ENCODE assay signal across 19 cellular contexts in the genomic region with DNA sequence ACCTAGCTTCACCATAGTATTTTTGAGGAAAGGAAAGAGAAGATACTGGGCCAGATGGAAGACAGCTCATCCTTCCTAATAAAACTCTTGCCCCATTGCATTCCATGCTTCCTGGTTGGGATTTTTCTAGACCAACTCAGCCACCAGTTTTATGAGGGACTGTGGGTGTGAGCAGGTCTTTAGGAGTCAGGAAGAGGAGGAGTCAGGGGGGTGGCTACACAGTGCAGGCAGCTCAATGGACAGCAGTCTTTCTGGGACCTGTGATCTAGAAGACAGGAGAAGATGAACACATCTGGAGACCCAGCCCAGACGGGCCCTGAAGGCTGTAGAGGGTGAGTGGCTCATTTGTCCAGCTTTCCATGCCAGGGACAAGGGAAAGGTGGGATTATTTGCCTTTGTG. TPM values are rescaled to one million over a fixed set of nuclear protein-coding genes. Genes with fewer than 3 reads are reported as not detected.
A peak's percentile ranks its signal among the peaks of the same experiment; 100 is the strongest.
DNase-seq lines count a peak whose midpoint lies in the region; ATAC-seq and TF ChIP-seq lines count a peak whose summit lies in the region.
"Had no signal": no experiment of that assay in that cellular context is flagged by ENCODE, and none has a peak within 500 bp of the region (broad histone marks: within the 10 kb centered on the region; RNA-seq: fewer than 3 reads in every experiment).

A gene with protein sequence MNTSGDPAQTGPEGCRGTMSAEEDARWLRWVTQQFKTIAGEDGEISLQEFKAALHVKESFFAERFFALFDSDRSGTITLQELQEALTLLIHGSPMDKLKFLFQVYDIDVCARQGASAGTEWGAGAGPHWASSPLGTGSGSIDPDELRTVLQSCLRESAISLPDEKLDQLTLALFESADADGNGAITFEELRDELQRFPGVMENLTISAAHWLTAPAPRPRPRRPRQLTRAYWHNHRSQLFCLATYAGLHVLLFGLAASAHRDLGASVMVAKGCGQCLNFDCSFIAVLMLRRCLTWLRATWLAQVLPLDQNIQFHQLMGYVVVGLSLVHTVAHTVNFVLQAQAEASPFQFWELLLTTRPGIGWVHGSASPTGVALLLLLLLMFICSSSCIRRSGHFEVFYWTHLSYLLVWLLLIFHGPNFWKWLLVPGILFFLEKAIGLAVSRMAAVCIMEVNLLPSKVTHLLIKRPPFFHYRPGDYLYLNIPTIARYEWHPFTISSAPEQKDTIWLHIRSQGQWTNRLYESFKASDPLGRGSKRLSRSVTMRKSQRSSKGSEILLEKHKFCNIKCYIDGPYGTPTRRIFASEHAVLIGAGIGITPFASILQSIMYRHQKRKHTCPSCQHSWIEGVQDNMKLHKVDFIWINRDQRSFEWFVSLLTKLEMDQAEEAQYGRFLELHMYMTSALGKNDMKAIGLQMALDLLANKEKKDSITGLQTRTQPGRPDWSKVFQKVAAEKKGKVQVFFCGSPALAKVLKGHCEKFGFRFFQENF (plus strand): TSS at position 242 of the 400 bp plus-strand sequence. CDS start 41 bp downstream, at position 283.

- H3K27me3 Mint-ChIP-seq in osteocyte (ENCODE audit: unreplicated experiment): peaks cover 28% of the 10 kb centered on the region
- no peaks in the 10 kb centered on the region for H3K27me3 Mint-ChIP-seq in endothelial cell (ENCODE audit: unreplicated experiment)
- H3K27me3 Mint-ChIP-seq in mesothelial cell of epicardium (ENCODE audit: low read depth): peaks cover 5% of the 10 kb centered on the region

- peaks cover 1% of the 10 kb centered on the region for H3K36me3 Mint-ChIP-seq in osteocyte (ENCODE audit: unreplicated experiment)
- peaks cover 4% of the 10 kb centered on the region for H3K36me3 Mint-ChIP-seq in endothelial cell (ENCODE audit: low read depth, unreplicated experiment)
- H3K36me3 Mint-ChIP-seq in mesothelial cell of epicardium: peaks cover 1% of the 10 kb centered on the region
- H3K36me3 Mint-ChIP-seq: T-cell had no signal

- intact Hi-C loops in left lung (cut with DNase I): no loop called here

- peaks cover 4% of the 10 kb centered on the region for H3K9me3 Mint-ChIP-seq in osteocyte (ENCODE audit: unreplicated experiment)
- no peaks in the 10 kb centered on the region for H3K9me3 Mint-ChIP-seq in endothelial cell (ENCODE audit: unreplicated experiment)
- peaks cover 8% of the 10 kb centered on the region for H3K9me3 Mint-ChIP-seq in mesothelial cell of epicardium

- no peak for ATAC-seq in left lung
- ATAC-seq: right cardiac atrium; stimulated activated naive B cell treated with anti-CD40 and anti-IgM and Interleukin-4, amounts not matched to agents 10 μg/mL and 1 μg/mL and 100 μg/mL, for 72 hours; T-cell had no signal

- no peak within 1 kb of the TSS for H3K27ac ChIP-seq in left lung

- TF ChIP-seq CTCF in epithelial cell of esophagus (IDR thresholded peaks at IDR 0.05; ENCODE audit: insufficient read depth, low read depth, low read length, missing control alignments): no peak
- TF ChIP-seq CTCF in osteocyte (IDR thresholded peaks at IDR 0.05): no peak
- no peak for TF ChIP-seq CTCF in left lung (IDR thresholded peaks at IDR 0.05)
- TF ChIP-seq CTCF in endothelial cell (IDR thresholded peaks at IDR 0.05; ENCODE audit: unreplicated experiment): no peak
- TF ChIP-seq CTCF in mesothelial cell of epicardium (IDR thresholded peaks at IDR 0.05; ENCODE audit: unreplicated experiment): no peak

- H3K36me3 ChIP-seq in left lung: no peaks in the 10 kb centered on the region

- H3K9me3 ChIP-seq in left lung: no peaks in the 10 kb centered on the region

- H3K4me1 Mint-ChIP-seq in osteocyte (ENCODE audit: unreplicated experiment) (peaks cover 6% of the 10 kb centered on the region), endothelial cell (ENCODE audit: unreplicated experiment) (no peaks in the 10 kb centered on the region), mesothelial cell of epicardium (no peaks in the 10 kb centered on the region)
- H3K4me1 Mint-ChIP-seq: naive B cell; stimulated activated naive B cell treated with anti-CD40 and anti-IgM and Interleukin-4, amounts not matched to agents 10 μg/mL and 1 μg/mL and 100 μg/mL, for 72 hours; T-cell had no signal

- DNase-seq in ELR (ENCODE audit: low read depth) (peak; percentile 77), M059J (ENCODE audit: low read depth) (peak; percentile 70), epithelial cell of esophagus (ENCODE audit: low read depth) (peak; percentile 54), osteocyte (ENCODE audit: extremely low spot score, unreplicated experiment) (peak; percentile 17), SHP77 treated with DMSO at 0.1 percent for 48 hours (lab: John Stamatoyannopoulos, UW) (no peak), left lung (no peak), endothelial cell (ENCODE audit: low spot score) (no peak), mesothelial cell of epicardium (ENCODE audit: low spot score in 2 of 2, unreplicated experiment in 2 of 2) (no peak)
- DNase-seq: activated CD4-positive, alpha-beta T cell treated with anti-CD3 and anti-CD28 coated beads for 1 hour; activated T-cell treated with anti-CD3 and anti-CD28 coated beads, Interleukin-2, amount 50 U/mL, for 1 hour; CD4-positive, alpha-beta T cell; H7; naive B cell; NCI-H1092; NCI-H2227 treated with DMSO at 0.1 percent for 48 hours; right cardiac atrium; stimulated activated CD4-positive, alpha-beta T cell treated with anti-CD3 and anti-CD28 coated beads, Interleukin-4, amount 100 ng/mL, for 4 hours; stimulated activated naive B cell treated with anti-CD40 and anti-IgM and Interleukin-4, amounts not matched to agents 10 μg/mL and 1 μg/mL and 100 μg/mL, for 72 hours; T-cell had no signal

- H3K4me1 ChIP-seq in left lung: no peaks in the 10 kb centered on the region

- H3K27me3 ChIP-seq in left lung: no peaks in the 10 kb centered on the region

- H3K4me3 Mint-ChIP-seq in osteocyte (ENCODE audit: unreplicated experiment): no peak within 1 kb of the TSS
- no peak within 1 kb of the TSS for H3K4me3 Mint-ChIP-seq in endothelial cell (ENCODE audit: unreplicated experiment)
- H3K4me3 Mint-ChIP-seq in mesothelial cell of epicardium: no peak within 1 kb of the TSS
- H3K4me3 Mint-ChIP-seq: CD4-positive, alpha-beta T cell; naive B cell; stimulated activated naive B cell treated with anti-CD40 and anti-IgM and Interleukin-4, amounts not matched to agents 10 μg/mL and 1 μg/mL and 100 μg/mL, for 72 hours; T-cell had no signal

- H3K27ac Mint-ChIP-seq in osteocyte (ENCODE audit: unreplicated experiment) (no peak within 1 kb of the TSS), endothelial cell (ENCODE audit: unreplicated experiment) (no peak within 1 kb of the TSS), mesothelial cell of epicardium (no peak within 1 kb of the TSS)
- H3K27ac Mint-ChIP-seq: CD4-positive, alpha-beta T cell; naive B cell; stimulated activated naive B cell treated with anti-CD40 and anti-IgM and Interleukin-4, amounts not matched to agents 10 μg/mL and 1 μg/mL and 100 μg/mL, for 72 hours; T-cell had no signal

- no peak within 1 kb of the TSS for H3K4me3 ChIP-seq in epithelial cell of esophagus (ENCODE audit: low read length)
- H3K4me3 ChIP-seq in left lung: no peak within 1 kb of the TSS

RNA-seq across cellular contexts. Expression of the gene that starts here (rescaled TPM):
- 0.34 and 1.1 TPM in 2 replicates for total RNA-seq in M059J (2014; rRNA removed; shearing (Covaris generic))
- total RNA-seq in osteocyte: not detected in 2 replicates
- under 1 TPM; 0.16 to 0.23 TPM for total RNA-seq in left lung
- total RNA-seq in endothelial cell (ENCODE audit: unreplicated experiment): not detected
- 0.07 to 0.20 TPM (median 0.14 TPM) in 3 replicates for total RNA-seq in mesothelial cell of epicardium
- total RNA-seq: CD4-positive, alpha-beta T cell; H7 had no signal

Comparison
In these comparisons a context has a peak if more than half of its experiments do, and no peak if none do; other contexts are left out.
1. Peak in DNase-seq in osteocyte; RNA of the gene not detected or under 1 TPM.
2. DNase-seq: peak in ELR (single experiment), M059J (single experiment) and epithelial cell of esophagus (single experiment); none in SHP77 treated with DMSO at 0.1 percent for 48 hours (single experiment), left lung (0 of 2), endothelial cell (single experiment) and mesothelial cell of epicardium (0 of 2).